8 cellular contexts compared by ENCODE assay signal in the genomic region with DNA sequence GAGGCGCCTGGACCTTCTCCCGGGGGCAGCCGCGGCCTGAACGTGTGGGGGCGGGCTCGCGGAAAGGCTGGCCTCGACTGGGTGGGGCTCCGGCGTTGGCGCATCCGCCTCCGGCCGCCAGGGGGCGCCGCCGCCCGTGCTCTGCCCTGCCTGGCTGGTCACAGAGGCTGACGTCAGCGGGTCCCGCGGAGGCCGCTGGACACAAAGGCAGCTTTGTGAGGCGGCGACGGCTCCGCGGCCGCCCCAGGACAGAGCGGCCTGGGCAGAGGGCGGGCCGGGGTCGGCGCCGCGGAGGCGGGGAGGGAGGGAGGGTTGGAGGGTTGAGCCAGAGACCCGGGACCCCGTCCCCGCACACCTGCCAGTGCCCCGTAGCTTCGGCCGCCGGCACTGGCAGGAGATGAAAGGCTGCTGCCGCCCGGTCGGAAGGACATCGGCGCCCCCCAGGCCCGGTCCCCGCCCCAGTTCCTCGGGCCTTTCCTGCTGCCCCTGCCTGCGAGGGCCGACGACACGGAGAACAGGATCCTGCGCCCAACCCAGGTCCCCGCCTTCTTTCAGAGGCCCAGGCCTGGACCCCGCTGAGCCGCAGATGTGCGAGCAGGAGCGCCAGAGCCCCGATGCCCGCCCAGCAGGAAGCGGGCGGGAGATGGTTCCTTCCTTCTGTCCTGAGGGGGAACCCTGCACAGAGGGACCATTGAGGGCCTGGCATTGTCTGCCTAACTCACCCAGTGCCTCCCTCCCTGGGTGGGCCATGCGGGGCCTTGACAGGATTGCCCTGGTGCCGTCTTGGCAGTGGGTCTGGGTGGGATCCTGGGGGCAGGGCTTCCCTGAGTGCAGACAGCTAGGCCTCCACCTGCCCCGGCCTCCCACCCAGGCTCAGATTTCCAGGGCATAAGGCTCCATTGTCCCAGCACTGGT. TPM values are rescaled to one million over a fixed set of nuclear protein-coding genes. Genes with fewer than 3 reads are reported as not detected.
DNase-seq lines count a peak whose midpoint lies in the region; ATAC-seq lines count a peak whose summit lies in the region.

No MANE protein-coding gene starts in this region.

- ATAC-seq in GM18873 (IDR thresholded peaks at IDR 0.05; ENCODE audit: low FRiP score, unreplicated experiment) (peak; percentile 68), HG03159 (IDR thresholded peaks at IDR 0.05; ENCODE audit: unreplicated experiment) (peak; percentile 79), memory B cell (ENCODE audit: low read depth) (peak; percentile 97)
- ATAC-seq in activated CD8-positive, alpha-beta T cell treated with anti-CD3 and anti-CD28 coated beads, Interleukin-2, amount 10 ng/mL, durations not matched to agents 7 days and 5 days, result peak; percentile 97

- H3K36me3 Mint-ChIP-seq in activated CD8-positive, alpha-beta T cell treated with anti-CD3 and anti-CD28 coated beads, Interleukin-2, amount 10 ng/mL, durations not matched to agents 7 days and 5 days (ENCODE audit: low read depth), result peaks cover 35% of the 10 kb centered on the region
- H3K36me3 Mint-ChIP-seq in memory B cell, result peaks cover 14% of the 10 kb centered on the region

- H3K27me3 Mint-ChIP-seq in activated CD8-positive, alpha-beta T cell treated with anti-CD3 and anti-CD28 coated beads, Interleukin-2, amount 10 ng/mL, durations not matched to agents 7 days and 5 days (ENCODE audit: low read depth), result no peaks in the 10 kb centered on the region
- peaks cover 2% of the 10 kb centered on the region for H3K27me3 Mint-ChIP-seq in memory B cell

- peak overlapping the region; percentile 63 for H3K27ac Mint-ChIP-seq in activated CD8-positive, alpha-beta T cell treated with anti-CD3 and anti-CD28 coated beads, Interleukin-2, amount 10 ng/mL, durations not matched to agents 7 days and 5 days
- peak overlapping the region; percentile 83 for H3K27ac Mint-ChIP-seq in memory B cell

- peak overlapping the region; percentile 69 for H3K4me3 Mint-ChIP-seq in activated CD8-positive, alpha-beta T cell treated with anti-CD3 and anti-CD28 coated beads, Interleukin-2, amount 10 ng/mL, durations not matched to agents 7 days and 5 days
- peak overlapping the region; percentile 78 for H3K4me3 Mint-ChIP-seq in memory B cell

- H3K4me1 Mint-ChIP-seq in activated CD8-positive, alpha-beta T cell treated with anti-CD3 and anti-CD28 coated beads, Interleukin-2, amount 10 ng/mL, durations not matched to agents 7 days and 5 days (ENCODE audit: low read depth), result peaks cover 10% of the 10 kb centered on the region
- H3K4me1 Mint-ChIP-seq in memory B cell, result peaks cover 3% of the 10 kb centered on the region

- CTCF ChIA-PET in activated CD8-positive, alpha-beta T cell treated with anti-CD3 and anti-CD28 coated beads, Interleukin-2, amount 10 ng/mL, durations not matched to agents 7 days and 5 days (lab: Charles Lee), result interaction anchor here (0.7 to 4.2 kb wide), 20 partner anchors 9 to 155 kb away, joined by 3 to 45 read pairs (median 4); partner anchors contain the start of genes GNAI2, HYAL3, IFRD2 and NAA80

- H3K9me3 Mint-ChIP-seq in activated CD8-positive, alpha-beta T cell treated with anti-CD3 and anti-CD28 coated beads, Interleukin-2, amount 10 ng/mL, durations not matched to agents 7 days and 5 days (ENCODE audit: insufficient read depth), result peaks cover 4% of the 10 kb centered on the region
- no peaks in the 10 kb centered on the region for H3K9me3 Mint-ChIP-seq in memory B cell

- DNase-seq in AG20443 (ENCODE audit: low spot score), result peak; percentile 96
- peak; percentile 86 for DNase-seq in NCI-H82 (lab: John Stamatoyannopoulos, UW)
- peak; percentile 87 for DNase-seq in activated CD8-positive, alpha-beta T cell treated with anti-CD3 and anti-CD28 coated beads, Interleukin-2, amount 10 ng/mL, durations not matched to agents 7 days and 5 days
- peak; percentile 79 for DNase-seq in effector CD4-positive, alpha-beta T cell
- peak; percentile 85 to 90 for DNase-seq in memory B cell (ENCODE audit: low spot score in 2 of 2)
- DNase-seq in stimulated activated CD8-positive, alpha-beta memory T cell treated with anti-CD3 and anti-CD28 coated beads, Interleukin-12 subunit alpha, Interleukin-12 subunit beta, amount 100 ng/mL, for 1 hour (ENCODE audit: low read depth), result peak; percentile 68

- POLR2A ChIA-PET in activated CD8-positive, alpha-beta T cell treated with anti-CD3 and anti-CD28 coated beads, Interleukin-2, amount 10 ng/mL, durations not matched to agents 7 days and 5 days (lab: Charles Lee), result interaction anchor here (0.7 to 1.2 kb wide), 3 partner anchors 9 to 30 kb away, joined by 3 to 5 read pairs (median 5); no protein-coding TSS in a partner anchor

RNA-seq across cellular contexts. Expression of gene SEMA3B, which starts 8.7 kb away (rescaled TPM):
- under 1 TPM; 0.52 to 0.84 TPM for total RNA-seq in activated CD8-positive, alpha-beta T cell treated with anti-CD3 and anti-CD28 coated beads, Interleukin-2, amount 10 ng/mL, durations not matched to agents 7 days and 5 days

RNA-seq across cellular contexts. Expression of gene LSMEM2, which starts 18.6 kb away (rescaled TPM):
- not detected for total RNA-seq in activated CD8-positive, alpha-beta T cell treated with anti-CD3 and anti-CD28 coated beads, Interleukin-2, amount 10 ng/mL, durations not matched to agents 7 days and 5 days

RNA-seq across cellular contexts. Expression of gene GNAI2, which starts 24.3 kb away (rescaled TPM):
- 100 to 1,000 TPM; 515 to 531 TPM for total RNA-seq in activated CD8-positive, alpha-beta T cell treated with anti-CD3 and anti-CD28 coated beads, Interleukin-2, amount 10 ng/mL, durations not matched to agents 7 days and 5 days

RNA-seq across cellular contexts. Expression of gene IFRD2, which starts 31.9 kb away (rescaled TPM):
- 10 to 100 TPM; 81.3 to 85.1 TPM for total RNA-seq in activated CD8-positive, alpha-beta T cell treated with anti-CD3 and anti-CD28 coated beads, Interleukin-2, amount 10 ng/mL, durations not matched to agents 7 days and 5 days

RNA-seq across cellular contexts. Expression of gene HYAL3, which starts 38.9 kb away (rescaled TPM):
- 10 to 100 TPM in 1 of 2 experiments, 1 to 10 TPM in 1; 9.7 to 12.7 TPM for total RNA-seq in activated CD8-positive, alpha-beta T cell treated with anti-CD3 and anti-CD28 coated beads, Interleukin-2, amount 10 ng/mL, durations not matched to agents 7 days and 5 days

Comparison
In these comparisons a context has a peak if more than half of its experiments do, and no peak if none do; other contexts are left out.
1. Peak in every context shown above with its lines: DNase-seq and ATAC-seq.